Comparison of ENCODE assay signal across 15 cellular contexts in the genomic region with DNA sequence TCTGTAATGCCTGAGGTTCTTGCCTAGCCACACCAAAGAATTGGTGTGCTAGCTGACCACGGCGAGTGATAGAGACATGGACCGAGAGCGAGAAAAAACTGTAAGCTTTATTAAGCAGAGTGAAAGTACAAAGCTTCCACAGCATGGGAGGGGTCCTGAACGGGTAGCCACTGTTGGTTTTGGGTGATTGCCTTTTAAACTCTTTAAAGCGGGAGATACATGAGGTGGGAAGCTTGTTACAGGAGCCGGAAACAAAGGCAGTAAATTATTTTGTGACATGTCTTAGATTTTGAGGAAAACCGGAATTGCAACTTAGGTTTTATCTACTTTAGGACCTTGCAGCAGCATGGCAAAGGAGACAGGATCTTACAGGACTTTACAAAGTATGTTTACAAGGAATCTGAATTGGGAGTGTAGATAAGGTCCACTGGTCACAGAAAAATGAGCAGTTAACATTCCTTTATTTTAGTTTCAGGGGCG.
DNase-seq lines count a peak whose midpoint lies in the region; ATAC-seq and TF ChIP-seq lines count a peak whose summit lies in the region.
"Had no signal": no experiment of that assay in that cellular context is flagged by ENCODE, and none has a peak within 500 bp of the region (broad histone marks: within the 10 kb centered on the region; RNA-seq: fewer than 3 reads in every experiment).

No MANE protein-coding gene starts in this region.

- BruUV-seq in MCF 10A (replicated peaks; lab: Mats Ljungman, UMichigan) (no TSS peak), mammary epithelial cell (replicated peaks; lab: Mats Ljungman, UMichigan) (no TSS peak)

- no peaks in the 10 kb centered on the region for H3K79me2 ChIP-seq in mammary epithelial cell (ENCODE audit: insufficient read depth, low read length)

- no peaks in the 10 kb centered on the region for H3K27me3 Mint-ChIP-seq in MCF 10A (ENCODE audit: insufficient read depth, unreplicated experiment)
- H3K27me3 Mint-ChIP-seq in type B pancreatic cell: no peaks in the 10 kb centered on the region
- no peaks in the 10 kb centered on the region for H3K27me3 Mint-ChIP-seq in activated naive CD4-positive, alpha-beta T cell treated with anti-CD3 and anti-CD28 coated beads, Interleukin-2, amount 10 ng/mL, durations not matched to agents 7 days and 5 days
- H3K27me3 Mint-ChIP-seq: activated CD4-positive, alpha-beta T cell treated with anti-CD3 and anti-CD28 coated beads, Interleukin-2, amount 10 ng/mL, durations not matched to agents 7 days and 5 days had no signal

- no CpG with 5 or more reads among the region's 9 CpGs for WGBS in mammary epithelial cell (ENCODE audit: low coverage, missing lambda C conversion rate)

- CTCF ChIA-PET in MCF 10A (lab: Yijun Ruan, JAX): interaction anchor here (0.6 to 1.0 kb wide), 2 partner anchors 185 to 207 kb away, joined by 4 read pairs; no protein-coding TSS in a partner anchor
- CTCF ChIA-PET in mammary epithelial cell (lab: Charles Lee; ENCODE audit: low non-redundant PET): no interaction called here
- CTCF ChIA-PET in activated naive CD4-positive, alpha-beta T cell treated with anti-CD3 and anti-CD28 coated beads, Interleukin-2, amount 10 ng/mL, durations not matched to agents 7 days and 5 days (lab: Charles Lee): no interaction called here

- intact Hi-C loops in MCF 10A (cut with micrococcal nuclease): no loop called here
- intact Hi-C loops in mammary epithelial cell (cut with micrococcal nuclease): no loop called here

- no peak overlapping the region for H2AFZ ChIP-seq in mammary epithelial cell (ENCODE audit: low read depth, low read length)

- peaks cover 15% of the 10 kb centered on the region for H3K4me1 Mint-ChIP-seq in MCF 10A (ENCODE audit: insufficient read depth, unreplicated experiment)
- H3K4me1 Mint-ChIP-seq in type B pancreatic cell (ENCODE audit: unreplicated experiment): peaks cover 31% of the 10 kb centered on the region
- H3K4me1 Mint-ChIP-seq in activated naive CD4-positive, alpha-beta T cell treated with anti-CD3 and anti-CD28 coated beads, Interleukin-2, amount 10 ng/mL, durations not matched to agents 7 days and 5 days: no peaks in the 10 kb centered on the region
- H3K4me1 Mint-ChIP-seq: activated CD4-positive, alpha-beta T cell treated with anti-CD3 and anti-CD28 coated beads, Interleukin-2, amount 10 ng/mL, durations not matched to agents 7 days and 5 days had no signal

- H3K36me3 Mint-ChIP-seq in MCF 10A (ENCODE audit: insufficient read depth, unreplicated experiment): peaks cover 3% of the 10 kb centered on the region
- peaks cover under 1% of the 10 kb centered on the region for H3K36me3 Mint-ChIP-seq in type B pancreatic cell
- no peaks in the 10 kb centered on the region for H3K36me3 Mint-ChIP-seq in activated naive CD4-positive, alpha-beta T cell treated with anti-CD3 and anti-CD28 coated beads, Interleukin-2, amount 10 ng/mL, durations not matched to agents 7 days and 5 days

- H3K4me3 ChIP-seq in mammary epithelial cell (replicated peaks in 1 of 3; ENCODE audit: insufficient read depth in 1 of 3, low read depth in 2 of 3, low read length in 3 of 3) (no peak overlapping the region), adipocyte (ENCODE audit: low read length) (peak overlapping the region; percentile 78)
- H3K4me3 ChIP-seq: psoas muscle had no signal

- peak overlapping the region; percentile 64 for H3K4me3 Mint-ChIP-seq in MCF 10A (ENCODE audit: unreplicated experiment)
- peak overlapping the region; percentile 72 for H3K4me3 Mint-ChIP-seq in type B pancreatic cell
- no peak overlapping the region for H3K4me3 Mint-ChIP-seq in activated naive CD4-positive, alpha-beta T cell treated with anti-CD3 and anti-CD28 coated beads, Interleukin-2, amount 10 ng/mL, durations not matched to agents 7 days and 5 days
- H3K4me3 Mint-ChIP-seq: activated CD4-positive, alpha-beta T cell treated with anti-CD3 and anti-CD28 coated beads, Interleukin-2, amount 10 ng/mL, durations not matched to agents 7 days and 5 days had no signal

- no peak overlapping the region for H3K9ac ChIP-seq in mammary epithelial cell (ENCODE audit: insufficient read depth, low read length)
- H3K9ac ChIP-seq in adipocyte (ENCODE audit: low read length): peak overlapping the region; percentile 63

- H3K9me3 Mint-ChIP-seq in MCF 10A (ENCODE audit: unreplicated experiment) (no peaks in the 10 kb centered on the region), type B pancreatic cell (peaks cover 1% of the 10 kb centered on the region)
- H3K9me3 Mint-ChIP-seq in activated naive CD4-positive, alpha-beta T cell treated with anti-CD3 and anti-CD28 coated beads, Interleukin-2, amount 10 ng/mL, durations not matched to agents 7 days and 5 days: peaks cover 5% of the 10 kb centered on the region
- H3K9me3 Mint-ChIP-seq: activated CD4-positive, alpha-beta T cell treated with anti-CD3 and anti-CD28 coated beads, Interleukin-2, amount 10 ng/mL, durations not matched to agents 7 days and 5 days had no signal

- no peaks in the 10 kb centered on the region for H3K9me3 ChIP-seq in mammary epithelial cell (replicated peaks; ENCODE audit: insufficient read depth, low read length)
- no peaks in the 10 kb centered on the region for H3K9me3 ChIP-seq in adipocyte (ENCODE audit: control insufficient read depth, low read length)
- H3K9me3 ChIP-seq: psoas muscle had no signal

- no peak overlapping the region for H3K4me2 ChIP-seq in mammary epithelial cell (ENCODE audit: insufficient read depth, low read depth, low read length)

- H3K4me1 ChIP-seq in mammary epithelial cell (ENCODE audit: insufficient read depth, low read length) (no peaks in the 10 kb centered on the region), adipocyte (ENCODE audit: control insufficient read depth, insufficient read depth, low read length) (no peaks in the 10 kb centered on the region)
- H3K4me1 ChIP-seq: psoas muscle had no signal

- no peak overlapping the region for H3K27ac ChIP-seq in mammary epithelial cell (ENCODE audit: insufficient read depth, low read depth, low read length)
- H3K27ac ChIP-seq: psoas muscle had no signal

- no peak for TF ChIP-seq CTCF in MCF 10A (IDR thresholded peaks at IDR 0.05; ENCODE audit: unreplicated experiment)
- TF ChIP-seq CTCF in mammary epithelial cell (conservative IDR thresholded peaks at IDR 0.05 in 1 of 2, IDR thresholded peaks at IDR 0.05 in 1 of 2; ENCODE audit: extremely low read depth in 1 of 2, insufficient read depth in 1 of 2, low read depth in 1 of 2, low read length in 2 of 2): no peak
- no peak for TF ChIP-seq CTCF in type B pancreatic cell (conservative IDR thresholded peaks at IDR 0.05)
- TF ChIP-seq CTCF in GM13976 (IDR thresholded peaks at IDR 0.05; ENCODE audit: borderline replicate concordance, control extremely low read depth, extremely low read depth, insufficient read depth, missing control alignments): no peak

- H3K27me3 ChIP-seq in mammary epithelial cell (ENCODE audit: insufficient read depth, low read length) (no peaks in the 10 kb centered on the region), adipocyte (replicated peaks; ENCODE audit: control insufficient read depth, insufficient read depth, low read length) (no peaks in the 10 kb centered on the region)

- H3K36me3 ChIP-seq in mammary epithelial cell (ENCODE audit: insufficient read depth, low read length): no peaks in the 10 kb centered on the region
- H3K36me3 ChIP-seq in adipocyte (ENCODE audit: control insufficient read depth, insufficient read depth, low read length, severe bottlenecking): no peaks in the 10 kb centered on the region

- no peaks in the 10 kb centered on the region for H4K20me1 ChIP-seq in mammary epithelial cell (ENCODE audit: insufficient read depth, low read length)

- H3K27ac Mint-ChIP-seq in MCF 10A (ENCODE audit: low read depth, unreplicated experiment): peak overlapping the region; percentile 52
- peak overlapping the region; percentile 92 for H3K27ac Mint-ChIP-seq in type B pancreatic cell
- H3K27ac Mint-ChIP-seq in activated naive CD4-positive, alpha-beta T cell treated with anti-CD3 and anti-CD28 coated beads, Interleukin-2, amount 10 ng/mL, durations not matched to agents 7 days and 5 days: no peak overlapping the region
- H3K27ac Mint-ChIP-seq: activated CD4-positive, alpha-beta T cell treated with anti-CD3 and anti-CD28 coated beads, Interleukin-2, amount 10 ng/mL, durations not matched to agents 7 days and 5 days had no signal

- in situ Hi-C loops in mammary epithelial cell (cut with MboI; ENCODE audit: low sequenced_read_pairs in 2 of 2) (no loop called here), GM13976 (cut with MboI; ENCODE audit: low sequenced_read_pairs, unreplicated experiment) (no loop called here)

- dilution Hi-C loops in mammary epithelial cell (cut with HindIII; ENCODE audit: low sequenced_read_pairs): no loop called here

- POLR2A ChIA-PET in MCF 10A (lab: Yijun Ruan, JAX): interaction anchor here (0.7 kb wide), 1 partner anchor 22 kb away, joined by 3 read pairs; no protein-coding TSS in a partner anchor

- ATAC-seq in left lobe of liver: peak; percentile 69
- ATAC-seq: psoas muscle had no signal

- DNase-seq in MCF 10A (ENCODE audit: unreplicated experiment): peak; percentile 11
- DNase-seq in mammary epithelial cell: no peak
- DNase-seq in adipocyte (ENCODE audit: low read depth): peak; percentile 4
- no peak for DNase-seq in left lobe of liver (ENCODE audit: low spot score)
- no peak for DNase-seq in type B pancreatic cell (ENCODE audit: extremely low spot score, unreplicated experiment)
- DNase-seq in NCI-H146 (lab: John Stamatoyannopoulos, UW): no peak
- DNase-seq in GM13976 (ENCODE audit: low spot score): no peak
- no peak for DNase-seq in activated naive CD4-positive, alpha-beta T cell treated with anti-CD3 and anti-CD28 coated beads, Interleukin-2, amount 10 ng/mL, durations not matched to agents 7 days and 5 days
- DNase-seq: 8988T; activated CD4-positive, alpha-beta T cell treated with anti-CD3 and anti-CD28 coated beads, Interleukin-2, amount 10 ng/mL, durations not matched to agents 7 days and 5 days; anterior cingulate cortex; hypothalamus; KG1; psoas muscle; stimulated activated naive CD4-positive, alpha-beta T cell treated with Interleukin-2 at 50 U/mL for 16 hours had no signal

Comparison
In these comparisons a context has a peak if more than half of its experiments do, and no peak if none do; other contexts are left out.
1. DNase-seq: peak in MCF 10A (single experiment) and adipocyte (single experiment); none in mammary epithelial cell (single experiment), left lobe of liver (single experiment), type B pancreatic cell (single experiment), NCI-H146 (single experiment), GM13976 (single experiment) and activated naive CD4-positive, alpha-beta T cell treated with anti-CD3 and anti-CD28 coated beads, Interleukin-2, amount 10 ng/mL, durations not matched to agents 7 days and 5 days (single experiment).